8 cellular contexts compared by ENCODE assay signal in genomic region chr19:35140898-35141626, GRCh38. TPM values are rescaled to one million over a fixed set of nuclear protein-coding genes. Genes with fewer than 3 reads are reported as not detected.
DNase-seq lines count a peak whose midpoint lies in the region; ATAC-seq and TF ChIP-seq lines count a peak whose summit lies in the region.

No MANE protein-coding gene starts in this region.

- no peaks in the 10 kb centered on the region for H3K36me3 ChIP-seq in heart right ventricle
- no peaks in the 10 kb centered on the region for H3K36me3 ChIP-seq in tibial nerve

- ATAC-seq in GM19463 (IDR thresholded peaks at IDR 0.05; ENCODE audit: unreplicated experiment), result peak; percentile 67
- peak; percentile 46 to 80 (median 64) for ATAC-seq in heart right ventricle

- H3K9me3 ChIP-seq in heart right ventricle, result no peaks in the 10 kb centered on the region
- H3K9me3 ChIP-seq in tibial nerve, result no peaks in the 10 kb centered on the region

- H3K27me3 ChIP-seq in heart right ventricle (peaks cover 0 to 35% (median 4%) of the 10 kb centered on the region in 7 donors), tibial nerve (no peaks in the 10 kb centered on the region)

- H3K4me3 ChIP-seq in heart right ventricle, result peak overlapping the region in 9 of 10 donors; percentile 26 to 63 (median 56)
- peak overlapping the region; percentile 48 to 62 (median 54) for H3K4me3 ChIP-seq in tibial nerve

- DNase-seq in Ammon's horn (ENCODE audit: low spot score), result peak; percentile 96
- peak; percentile 92 to 95 (median 93) for DNase-seq in T-helper 1 cell
- DNase-seq in heart right ventricle, result peak; percentile 89 to 97
- DNase-seq in posterior cingulate gyrus, result peak; percentile 89 to 99 (median 96)
- DNase-seq in tibial nerve (ENCODE audit: low spot score in 2 of 2), result peak; percentile 94

- intact Hi-C loops in heart right ventricle (cut with DNase I), result loop anchor here in 5 of 10 donors (5.0 kb wide), 3 partner anchors 74 to 131 kb away; partner anchors contain the start of gene USF2 (in 3 of the 5)
- intact Hi-C loops in posterior cingulate gyrus (cut with DNase I), result loop anchor here (1.0 to 2.0 kb wide), 2 partner anchors 74 to 168 kb away; no protein-coding TSS in a partner anchor

- H3K4me1 ChIP-seq in heart right ventricle, result peaks cover 3 to 71% (median 48%) of the 10 kb centered on the region in 9 donors
- peaks cover 0 to 73% (median 38%) of the 10 kb centered on the region in 4 donors for H3K4me1 ChIP-seq in tibial nerve

- whole genome bisulfite sequencing in adipose tissue, 3 donors, result 3 to 7% (median 5%) methylated on average over 29 to 36 of the region's 36 CpGs
- 7 to 13% methylated on average over 28 to 36 of the region's 36 CpGs for WGBS in heart right ventricle, 2 donors
- WGBS in tibial nerve, 2 donors, result 7 to 9% methylated on average over 14 to 21 of the region's 36 CpGs

- peak in 1 of 2 donors; percentile 99 for TF ChIP-seq EP300 in tibial nerve (IDR thresholded peaks at IDR 0.05)

- TF ChIP-seq CTCF in LNCAP (IDR thresholded peaks at IDR 0.05), result peak; percentile 63
- peak in 7 of 9 donors; percentile 29 to 59 (median 46) for TF ChIP-seq CTCF in heart right ventricle (IDR thresholded peaks at IDR 0.05)
- peak; percentile 41 to 81 (median 66) for TF ChIP-seq CTCF in tibial nerve (IDR thresholded peaks at IDR 0.05)

- TF ChIP-seq POLR2A in tibial nerve (IDR thresholded peaks at IDR 0.05), result peak; percentile 78 to 98

- H3K27ac ChIP-seq in adipose tissue (ENCODE audit: low read depth, low read length), result peak overlapping the region; percentile 62
- H3K27ac ChIP-seq in heart right ventricle, result peak overlapping the region in 8 of 10 donors; percentile 87 to 99 (median 94)
- H3K27ac ChIP-seq in tibial nerve, result peak overlapping the region; percentile 88 to 99 (median 96)

RNA-seq across cellular contexts. Expression of gene FXYD7, which starts 2.0 kb away (rescaled TPM):
- polyA plus RNA-seq in adipose tissue (1 to 10 TPM in 1 of 3 donors, under 1 TPM in 2; 0.12 to 2.4 (median 0.45) TPM), heart right ventricle (under 1 TPM in 1 of 2 donors, not detected in 1; 0.10 TPM)
- total RNA-seq in heart right ventricle (under 1 TPM in 3 of 10 donors, not detected in 7; 0.28 to 0.37 (median 0.30) TPM), tibial nerve (1 to 10 TPM in 3 of 4 donors, not detected in 1; 2.5 to 5.9 (median 5.7) TPM)

RNA-seq across cellular contexts. Expression of gene FXYD1, which starts 2.4 kb away (rescaled TPM):
- polyA plus RNA-seq in adipose tissue (100 to 1,000 TPM in 1 of 3 donors, 10 to 100 TPM in 1, 1 to 10 TPM in 1; 3.5 to 126 (median 45.3) TPM), heart right ventricle (100 to 1,000 TPM; 251 to 605 TPM)
- total RNA-seq in heart right ventricle (100 to 1,000 TPM; 451 to 819 (median 578) TPM), tibial nerve (100 to 1,000 TPM in 1 of 4 donors, 10 to 100 TPM in 3; 72.9 to 193 (median 84.9) TPM)

RNA-seq across cellular contexts. Expression of gene LGI4, which starts 6.2 kb away (rescaled TPM):
- polyA plus RNA-seq in adipose tissue (10 to 100 TPM in 2 of 3 donors, 1 to 10 TPM in 1; 3.7 to 34.8 (median 20.6) TPM), heart right ventricle (10 to 100 TPM in 1 of 2 donors, 1 to 10 TPM in 1; 8.9 to 30.0 TPM)
- total RNA-seq in heart right ventricle (10 to 100 TPM in 2 of 10 donors, 1 to 10 TPM in 8; 4.3 to 12.5 (median 7.5) TPM), tibial nerve (100 to 1,000 TPM; 207 to 323 (median 302) TPM)

RNA-seq across cellular contexts. Expression of gene FXYD5, which starts 13.5 kb away (rescaled TPM):
- polyA plus RNA-seq in adipose tissue (100 to 1,000 TPM in 1 of 3 donors, 10 to 100 TPM in 2; 16.0 to 167 (median 93.9) TPM), heart right ventricle (10 to 100 TPM; 48.3 to 67.4 TPM)
- total RNA-seq in heart right ventricle (10 to 100 TPM; 13.9 to 36.6 (median 18.1) TPM), tibial nerve (10 to 100 TPM; 19.9 to 53.4 (median 37.5) TPM)

RNA-seq across cellular contexts. Expression of gene FXYD3, which starts 25.4 kb away (rescaled TPM):
- polyA plus RNA-seq in adipose tissue, result 10 to 100 TPM in 2 of 3 donors, 1 to 10 TPM in 1; 8.0 to 39.4 (median 33.6) TPM
- 1 to 10 TPM in 3 of 10 donors, under 1 TPM in 4, not detected in 3; 0.51 to 2.1 (median 0.74) TPM for total RNA-seq in heart right ventricle
- polyA plus RNA-seq in heart right ventricle, result 1 to 10 TPM in 1 of 2 donors, under 1 TPM in 1; 0.78 to 2.7 TPM
- 10 to 100 TPM; 10.8 to 33.9 (median 16.6) TPM for total RNA-seq in tibial nerve

Comparison
In these comparisons a context has a peak if more than half of its experiments do, and no peak if none do; other contexts are left out.
1. Peak in every context shown above with its lines: DNase-seq, ATAC-seq, H3K4me3 ChIP-seq and H3K27ac ChIP-seq.
2. RNA of gene LGI4, which starts 6.2 kb away (total RNA-seq): 207 to 323 TPM in tibial nerve; 4.3 to 12.5 TPM in heart right ventricle; every median in the first group is over 10 times any median in the second.